In genomic region chr20:36745927-36746659, GRCh38 we compare ENCODE assay signal across 8 cellular contexts. TPM values are rescaled to one million over a fixed set of nuclear protein-coding genes. Genes with fewer than 3 reads are reported as not detected.
DNase-seq lines count a peak whose midpoint lies in the region; ATAC-seq and TF ChIP-seq lines count a peak whose summit lies in the region.

TSS of gene NDRG3 (minus strand) at chr20:36746090. CDS start at chr20:36721735, 24,355 bp downstream.

- ATAC-seq in GM18873 (IDR thresholded peaks at IDR 0.05; ENCODE audit: low FRiP score, unreplicated experiment) = peak; percentile 82
- peak; percentile 86 for ATAC-seq in HG03139 (IDR thresholded peaks at IDR 0.05; ENCODE audit: unreplicated experiment)

- peak within 1 kb of the TSS; percentile 88 to 93 (median 91) for H3K4me3 Mint-ChIP-seq in immature natural killer cell

- H3K36me3 Mint-ChIP-seq in immature natural killer cell = no peaks in the 10 kb centered on the region

- H3K27ac Mint-ChIP-seq in immature natural killer cell = peak within 1 kb of the TSS; percentile 83 to 89 (median 87)

- no peaks in the 10 kb centered on the region for H3K9me3 Mint-ChIP-seq in immature natural killer cell

- CTCF ChIA-PET in AG04450 (lab: Charles Lee) = interaction anchor here (0.5 to 2.6 kb wide), 4 partner anchors 8 to 35 kb away, joined by 4 to 25 read pairs (median 5); no protein-coding TSS in a partner anchor

- 3 to 9% (median 5%) methylated on average over 26 to 63 of the region's 63 CpGs for WGBS in spleen, 5 donors

- peak; percentile 78 for DNase-seq in AG04450 (ENCODE audit: low read depth, low spot score)
- peak; percentile 96 for DNase-seq in NCI-H2227 (lab: John Stamatoyannopoulos, UW; ENCODE audit: unreplicated experiment)
- peak; percentile 92 to 95 for DNase-seq in cardiac fibroblast (ENCODE audit: low read depth in 2 of 2)
- DNase-seq in immature natural killer cell = peak; percentile 87 to 90 (median 89)
- peak; percentile 99 for DNase-seq in spleen

- no peak for TF ChIP-seq CTCF in AG04450 (IDR thresholded peaks at IDR 0.05; ENCODE audit: low read depth, low read length)
- TF ChIP-seq CTCF in WI38 (IDR thresholded peaks at IDR 0.05; ENCODE audit: low read depth, low read length) = no peak
- no peak for TF ChIP-seq CTCF in cardiac fibroblast (IDR thresholded peaks at IDR 0.05; ENCODE audit: low read depth, low read length)
- peak in 5 of 11 experiments; percentile 16 to 43 (median 29) for TF ChIP-seq CTCF in spleen (IDR thresholded peaks at IDR 0.05 in 8 of 11, conservative IDR thresholded peaks at IDR 0.05 in 3 of 11)

- H3K4me1 ChIP-seq in spleen = peaks cover 8 to 26% (median 19%) of the 10 kb centered on the region in 6 donors

- H3K27me3 Mint-ChIP-seq in immature natural killer cell (ENCODE audit: low read depth in 3 of 3) = peaks cover 0 to 4% (median 2%) of the 10 kb centered on the region in 3 donors

- intact Hi-C loops in spleen (cut with DNase I; ENCODE audit: low total_unique reads) = no loop called here

- H3K36me3 ChIP-seq in spleen = peaks cover 0 to 11% (median 0%) of the 10 kb centered on the region in 6 donors

- H3K9me3 ChIP-seq in AG04450 (ENCODE audit: control insufficient read depth, insufficient read depth, low read length) = no peaks in the 10 kb centered on the region; the same call in 1 of the 2 replicates
- no peaks in the 10 kb centered on the region for H3K9me3 ChIP-seq in spleen

- H3K4me3 ChIP-seq in AG04450 (ENCODE audit: low read depth, low read length) (peak within 1 kb of the TSS; percentile 79), WI38 (ENCODE audit: low read depth, low read length) (peak within 1 kb of the TSS; percentile 77), cardiac fibroblast (replicated peaks in 1 of 2; ENCODE audit: low read depth in 2 of 2, low read length in 2 of 2) (peak within 1 kb of the TSS; percentile 80 to 90), spleen (peak within 1 kb of the TSS; percentile 53 to 98 (median 84))

- H3K27ac ChIP-seq in AG04450 (ENCODE audit: low read depth, low read length) (peak within 1 kb of the TSS; percentile 22), spleen (peak within 1 kb of the TSS; percentile 21 to 86 (median 78))

- H3K27me3 ChIP-seq in AG04450 (ENCODE audit: control insufficient read depth, insufficient read depth, low read length) (no peaks in the 10 kb centered on the region), spleen (replicated peaks in 1 of 7) (no peaks in the 10 kb centered on the region)

- POLR2A ChIA-PET in AG04450 (lab: Yijun Ruan, JAX) = interaction anchor here (1.0 kb wide), 1 partner anchor 9 kb away, joined by 7 read pairs; no protein-coding TSS in a partner anchor

- peak in 1 of 3 donors; percentile 53 for TF ChIP-seq POLR2A in spleen (IDR thresholded peaks at IDR 0.05)

- H3K4me1 Mint-ChIP-seq in immature natural killer cell = peaks cover 20 to 25% of the 10 kb centered on the region in 2 donors

RNA-seq across cellular contexts. Expression of gene NDRG3, which starts in this region (rescaled TPM):
- polyA plus RNA-seq in AG04450 (2011; rRNA removed) (39.5 and 39.8 TPM in 2 replicates), immature natural killer cell (10 to 100 TPM; 44.9 to 57.7 (median 50.3) TPM), spleen (10 to 100 TPM; 15.5 to 22.5 (median 17.6) TPM)
- 38.2 and 41.4 TPM in 2 replicates for polyA minus RNA-seq in AG04450 (2011; rRNA and poly(A)+ RNA removed)
- total RNA-seq in spleen = 10 to 100 TPM; 26.8 to 32.0 (median 28.1) TPM

Comparison
In these comparisons a context has a peak if more than half of its experiments do, and no peak if none do; other contexts are left out.
1. Peak in every context shown above with its lines: DNase-seq, ATAC-seq, H3K4me3 ChIP-seq and H3K27ac ChIP-seq.